In the genomic region with DNA sequence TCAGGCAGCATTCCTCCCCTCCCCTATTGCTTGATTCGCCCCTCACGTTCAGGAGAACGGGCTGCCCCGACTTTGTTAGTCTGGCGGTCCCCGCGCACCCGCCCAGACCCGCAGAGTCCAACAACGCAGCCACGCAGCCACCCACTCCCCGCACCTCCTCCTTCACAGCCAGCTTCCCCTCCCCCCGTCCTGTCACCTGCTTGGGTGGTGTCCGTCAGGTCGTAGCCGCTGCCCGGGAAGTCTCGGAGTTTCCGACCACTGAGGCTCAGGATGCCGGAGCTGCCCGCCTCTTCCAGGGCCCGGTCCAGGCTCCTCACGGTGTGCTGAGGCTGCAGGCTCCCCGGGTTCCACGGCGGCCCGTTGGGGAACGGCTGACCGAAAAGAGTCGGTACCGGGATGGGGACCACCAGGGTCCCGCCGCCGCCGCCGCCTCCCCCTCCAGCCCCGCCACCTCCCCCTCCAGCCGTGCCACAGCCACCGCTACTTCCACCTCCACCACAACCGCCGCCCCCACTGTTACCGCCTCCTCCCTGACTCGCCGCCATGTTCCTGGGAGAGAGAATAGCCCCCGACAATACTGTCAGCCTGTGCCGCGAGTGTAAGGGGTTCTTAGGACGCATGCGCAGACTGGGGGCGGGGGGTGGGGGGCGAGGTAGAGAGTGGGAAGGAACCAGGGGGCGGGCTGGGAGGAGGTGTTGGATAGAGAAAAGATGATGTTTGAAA, we compare ENCODE assay signal across 8 cellular contexts. TPM values are rescaled to one million over a fixed set of nuclear protein-coding genes. Genes with fewer than 3 reads are reported as not detected.
DNase-seq lines count a peak whose midpoint lies in the region; ATAC-seq, FAIRE-seq and TF ChIP-seq lines count a peak whose summit lies in the region.
"Had no signal": no experiment of that assay in that cellular context is flagged by ENCODE, and none has a peak within 500 bp of the region (broad histone marks: within the 10 kb centered on the region; RNA-seq: fewer than 3 reads in every experiment).

A gene with protein sequence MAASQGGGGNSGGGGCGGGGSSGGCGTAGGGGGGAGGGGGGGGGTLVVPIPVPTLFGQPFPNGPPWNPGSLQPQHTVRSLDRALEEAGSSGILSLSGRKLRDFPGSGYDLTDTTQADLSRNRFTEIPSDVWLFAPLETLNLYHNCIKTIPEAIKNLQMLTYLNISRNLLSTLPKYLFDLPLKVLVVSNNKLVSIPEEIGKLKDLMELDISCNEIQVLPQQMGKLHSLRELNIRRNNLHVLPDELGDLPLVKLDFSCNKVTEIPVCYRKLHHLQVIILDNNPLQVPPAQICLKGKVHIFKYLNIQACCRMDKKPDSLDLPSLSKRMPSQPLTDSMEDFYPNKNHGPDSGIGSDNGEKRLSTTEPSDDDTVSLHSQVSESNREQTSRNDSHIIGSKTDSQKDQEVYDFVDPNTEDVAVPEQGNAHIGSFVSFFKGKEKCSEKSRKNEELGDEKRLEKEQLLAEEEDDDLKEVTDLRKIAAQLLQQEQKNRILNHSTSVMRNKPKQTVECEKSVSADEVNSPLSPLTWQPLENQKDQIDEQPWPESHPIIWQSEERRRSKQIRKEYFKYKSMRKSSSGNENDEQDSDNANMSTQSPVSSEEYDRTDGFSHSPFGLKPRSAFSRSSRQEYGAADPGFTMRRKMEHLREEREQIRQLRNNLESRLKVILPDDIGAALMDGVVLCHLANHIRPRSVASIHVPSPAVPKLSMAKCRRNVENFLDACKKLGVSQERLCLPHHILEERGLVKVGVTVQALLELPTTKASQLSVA (minus strand): TSS at position 600 of the 723 bp plus-strand sequence. CDS start 55 bp downstream, at position 545.

- no peak for FAIRE-seq in kidney (lab: Jason Lieb, UNC)
- FAIRE-seq: keratinocyte had no signal

- peak within 1 kb of the TSS in 1 of 2 donors; percentile 32 for H3K9ac ChIP-seq in kidney (ENCODE audit: low read length in 2 of 2)

- no peaks in the 10 kb centered on the region for H3K27me3 ChIP-seq in thoracic aorta (replicated peaks; ENCODE audit: insufficient read depth)

- H3K27ac ChIP-seq in kidney (ENCODE audit: low read depth in 2 of 2, low read length in 2 of 2): no peak within 1 kb of the TSS
- peak within 1 kb of the TSS; percentile 28 to 65 for H3K27ac ChIP-seq in thoracic aorta

- H3K36me3 ChIP-seq in kidney (ENCODE audit: control insufficient read depth in 1 of 2, insufficient read depth in 2 of 2, low read length in 2 of 2) (no peaks in the 10 kb centered on the region), thoracic aorta (no peaks in the 10 kb centered on the region)

- H3K27me3 Mint-ChIP-seq in brain: peaks cover 15% of the 10 kb centered on the region

- H3K27ac Mint-ChIP-seq in brain: peak within 1 kb of the TSS; percentile 92 to 97 (median 95)

- H3K4me1 ChIP-seq in kidney (ENCODE audit: control insufficient read depth in 1 of 2, insufficient read depth in 1 of 2, low read depth in 1 of 2, low read length in 2 of 2): no peaks in the 10 kb centered on the region
- H3K4me1 ChIP-seq in thoracic aorta (ENCODE audit: control insufficient read depth in 1 of 2, low read depth in 2 of 2): peaks cover 0 to 4% of the 10 kb centered on the region in 2 donors

- intact Hi-C loops in kidney (cut with DNase I): no loop called here

- DNase-seq in M059J (ENCODE audit: low read depth) (peak; percentile 56), kidney (peak; percentile 76), thoracic aorta (ENCODE audit: low spot score) (no peak), dedifferentiated amniotic fluid mesenchymal stem cell (ENCODE audit: extremely low spot score) (no peak), inferior parietal cortex (ENCODE audit: extremely low spot score) (no peak)

- H3K4me1 Mint-ChIP-seq in brain: peaks cover 50% of the 10 kb centered on the region

- no peaks in the 10 kb centered on the region for H3K9me3 ChIP-seq in kidney (ENCODE audit: control insufficient read depth in 1 of 2, low read length in 2 of 2)
- no peaks in the 10 kb centered on the region for H3K9me3 ChIP-seq in thoracic aorta

- H3K4me3 ChIP-seq in kidney (ENCODE audit: low read length in 2 of 2) (peak within 1 kb of the TSS; percentile 65 to 66), thoracic aorta (peak within 1 kb of the TSS; percentile 76)

- ATAC-seq in thoracic aorta (ENCODE audit: insufficient number of reproducible peaks, low FRiP score, low read depth) (no peak), GM18873 (IDR thresholded peaks at IDR 0.05; ENCODE audit: low FRiP score, unreplicated experiment) (no peak)

- H3K9me3 Mint-ChIP-seq in brain: no peaks in the 10 kb centered on the region

- H3K36me3 Mint-ChIP-seq in brain: no peaks in the 10 kb centered on the region

- peak within 1 kb of the TSS; percentile 90 to 99 (median 95) for H3K4me3 Mint-ChIP-seq in brain

- no peak for TF ChIP-seq CTCF in brain (conservative IDR thresholded peaks at IDR 0.05)
- TF ChIP-seq CTCF in kidney (IDR thresholded peaks at IDR 0.05; ENCODE audit: borderline replicate concordance, extremely low read depth, insufficient read depth): no peak
- no peak for TF ChIP-seq CTCF in thoracic aorta (IDR thresholded peaks at IDR 0.05)

RNA-seq across cellular contexts. Expression of the gene that starts here (rescaled TPM):
- total RNA-seq in M059J (2014; rRNA removed; shearing (Covaris generic)): 8.7 and 15.8 TPM in 2 replicates
- polyA plus RNA-seq in brain (ENCODE audit: insufficient read depth, low read depth, low replicate concordance): 0.64 TPM
- total RNA-seq in kidney: 2.4 TPM
- polyA plus RNA-seq in kidney (ENCODE audit: insufficient read depth, low read depth, low replicate concordance): 0.86 TPM
- 1 to 10 TPM; 5.4 to 9.9 TPM for total RNA-seq in thoracic aorta
- polyA plus RNA-seq: keratinocyte had no signal

Comparison
In these comparisons a context has a peak if more than half of its experiments do, and no peak if none do; other contexts are left out.
1. DNase-seq: peak in M059J (single experiment) and kidney (single experiment); none in thoracic aorta (single experiment), dedifferentiated amniotic fluid mesenchymal stem cell (single experiment) and inferior parietal cortex (single experiment).
2. H3K27ac ChIP-seq: peak in thoracic aorta (2 of 2); none in kidney (0 of 2).